ENCODE assay signal across 26 cellular contexts in the genomic region with DNA sequence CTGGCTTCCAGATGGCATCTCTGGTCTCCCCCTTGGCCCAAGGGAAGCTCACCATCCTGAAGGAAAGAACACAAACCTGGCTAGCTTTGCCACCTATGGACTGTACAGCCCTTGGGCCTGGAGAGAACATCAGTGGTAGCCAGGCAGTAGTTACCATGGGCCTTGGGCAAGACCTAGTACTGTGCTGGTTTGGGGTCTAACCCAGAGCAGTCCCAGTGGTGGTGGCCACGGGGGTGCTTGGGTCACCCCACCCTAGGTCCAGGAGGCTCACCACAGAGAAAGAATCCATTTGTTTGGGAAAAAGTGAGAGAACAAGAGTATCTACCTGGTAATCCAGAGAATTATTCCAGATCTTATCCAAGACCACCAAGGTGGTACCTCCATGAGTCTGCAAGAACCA.
"Had no signal": no experiment of that assay in that cellular context is flagged by ENCODE, and none has a peak within 500 bp of the region (broad histone marks: within the 10 kb centered on the region; RNA-seq: fewer than 3 reads in every experiment).

No MANE protein-coding gene starts in this region.

- FAIRE-seq: colon, endometrium, endothelial cell of umbilical vein, frontal cortex had no signal

- H3K4me3 Mint-ChIP-seq: dendritic cell treated with granulocyte-macrophage colony-stimulating factor and Interleukin-4, amounts not matched to agents 40 ng/mL and 50 ng/mL, for 4 days; effector memory CD8-positive, alpha-beta T cell; endodermal cell had no signal

- ATAC-seq: effector memory CD8-positive, alpha-beta T cell; esophagus mucosa; foreskin keratinocyte; gastrocnemius medialis; gastroesophageal sphincter; heart left ventricle; heart right ventricle had no signal

- DNase-seq: colonic mucosa; cortex of kidney; dermis blood vessel endothelial cell; dorsolateral prefrontal cortex; effector CD4-positive, alpha-beta T cell; effector CD8-positive, alpha-beta T cell; effector memory CD4-positive, alpha-beta T cell; effector memory CD8-positive, alpha-beta T cell; endodermal cell; erythroblast; esophagus squamous epithelium; foreskin fibroblast; foreskin keratinocyte; foreskin melanocyte; gastrocnemius medialis; glutamatergic neuron; head of caudate nucleus; heart left ventricle; heart right ventricle had no signal

- H3K27ac Mint-ChIP-seq: dendritic cell treated with granulocyte-macrophage colony-stimulating factor and Interleukin-4, amounts not matched to agents 40 ng/mL and 50 ng/mL, for 4 days; effector memory CD8-positive, alpha-beta T cell; endodermal cell had no signal

- H3K27me3 Mint-ChIP-seq: dendritic cell treated with granulocyte-macrophage colony-stimulating factor and Interleukin-4, amounts not matched to agents 40 ng/mL and 50 ng/mL, for 4 days; effector memory CD8-positive, alpha-beta T cell had no signal

- H3K9me3 Mint-ChIP-seq: effector memory CD8-positive, alpha-beta T cell; endodermal cell had no signal
